1 cellular context compared by ENCODE assay signal in genomic region chr3:60322334-60322856, GRCh38.
TF ChIP-seq lines count a peak whose summit lies in the region.

No MANE protein-coding gene starts in this region.

TF ChIP-seq in HepG2, 621 proteins besides CTCF, POLR2A, EP300 and RAD21 (continued from another document):
- TF ChIP-seq HMGXB3 (CRISPR knock-in tag; IDR thresholded peaks at IDR 0.05; ENCODE audit: borderline replicate concordance) (no peak), TRAFD1 (CRISPR knock-in tag; IDR thresholded peaks at IDR 0.05; ENCODE audit: borderline replicate concordance) (no peak), TSC22D2 (CRISPR knock-in tag; IDR thresholded peaks at IDR 0.05; ENCODE audit: borderline replicate concordance) (no peak), RFX1 (IDR thresholded peaks at IDR 0.05) (no peak), HDAC2 (CRISPR knock-in tag; IDR thresholded peaks at IDR 0.05) (no peak), PBX3 (CRISPR knock-in tag; IDR thresholded peaks at IDR 0.05; ENCODE audit: borderline replicate concordance) (no peak), SNRNP70 (IDR thresholded peaks at IDR 0.05; ENCODE audit: low read depth, low read length) (no peak), CAMTA2 (CRISPR knock-in tag; IDR thresholded peaks at IDR 0.05; ENCODE audit: borderline replicate concordance) (no peak), ZFP1 (CRISPR knock-in tag; IDR thresholded peaks at IDR 0.05) (no peak)
